Comparison of ENCODE assay signal across 20 cellular contexts in the genomic region with DNA sequence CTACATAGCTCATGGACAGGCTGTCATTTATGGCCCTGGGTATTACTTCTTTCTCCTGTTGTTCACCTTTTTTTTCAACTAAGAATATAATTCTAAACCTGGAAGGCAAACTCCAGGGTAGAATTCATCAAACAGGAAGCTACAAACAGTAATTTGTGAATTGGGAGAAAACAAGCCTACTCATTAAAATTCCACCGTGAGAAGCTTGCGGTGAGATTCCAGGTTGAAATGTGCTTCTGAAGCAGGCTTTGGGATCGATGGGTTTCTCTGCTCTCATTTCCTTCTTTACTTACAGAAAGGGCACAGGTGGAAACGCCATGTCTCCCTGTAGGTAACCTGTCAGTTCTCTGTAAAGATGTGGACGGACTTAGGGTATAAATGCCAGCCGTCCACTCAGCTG.
"Had no signal": no experiment of that assay in that cellular context is flagged by ENCODE, and none has a peak within 500 bp of the region (broad histone marks: within the 10 kb centered on the region; RNA-seq: fewer than 3 reads in every experiment).

No MANE protein-coding gene starts in this region.

- H3K4me2 ChIP-seq: KMS-11 had no signal

- H3K9me3 ChIP-seq: SJSA1 had no signal

- H3K4me1 ChIP-seq: SJSA1 had no signal

- H3K27me3 ChIP-seq: SJSA1 had no signal

- H3K4me3 ChIP-seq: SJSA1, SK-N-MC had no signal

- DNase-seq: IMR-90, Kasumi-1, MM.1S, NCI-H1092 treated with DMSO at 0.1 percent for 48 hours, NCI-H1436, NCI-H1694 treated with DMSO at 0.1 percent for 48 hours, NCI-H1930, NCI-H2081, NCI-H2227 treated with DMSO at 0.1 percent for 48 hours, NCI-H446, NCI-H510A, NCI-H524 treated with DMSO at 0.1 percent for 48 hours, NCI-H774, Right ventricle myocardium superior, RPMI8226, SIG-M5 had no signal

- H3K9ac ChIP-seq: KMS-11 had no signal

- H3K36me3 ChIP-seq: SJSA1 had no signal

- H3K27ac ChIP-seq: KMS-11, SJSA1, SK-N-MC had no signal

- ATAC-seq: HepG2 had no signal
